Comparison of ENCODE assay signal across 22 cellular contexts in the genomic region with DNA sequence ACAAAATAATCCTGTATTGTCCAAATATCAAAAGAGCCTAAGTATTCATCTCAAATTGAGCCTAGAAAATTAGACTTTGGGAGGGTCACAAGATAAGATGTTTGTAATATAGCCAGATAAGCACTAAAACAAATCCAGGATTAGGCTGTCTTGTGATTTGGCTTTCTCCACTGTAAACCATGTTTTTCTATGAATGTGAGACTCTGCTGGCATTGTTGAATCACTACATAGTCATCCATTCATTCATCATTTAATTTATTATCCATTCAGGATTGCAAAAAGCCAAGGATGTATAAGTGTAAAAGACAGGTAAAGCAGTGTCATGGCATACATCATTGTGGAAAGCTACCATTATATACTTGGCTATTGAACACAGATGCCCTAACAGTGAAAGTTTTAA.
"Had no signal": no experiment of that assay in that cellular context is flagged by ENCODE, and none has a peak within 500 bp of the region (broad histone marks: within the 10 kb centered on the region; RNA-seq: fewer than 3 reads in every experiment).

No MANE protein-coding gene starts in this region.

- H3K4me2 ChIP-seq: KMS-11, PC-9 had no signal

- H3K36me3 Mint-ChIP-seq: activated naive CD4-positive, alpha-beta T cell treated with anti-CD3 and anti-CD28 coated beads, Interleukin-2, amount 50 U/mL, for 24 hours; T-cell had no signal

- H3K27me3 ChIP-seq: ascending aorta, body of pancreas had no signal

- H3K27ac Mint-ChIP-seq: activated CD4-positive, alpha-beta memory T cell treated with anti-CD3 and anti-CD28 coated beads, Interleukin-2, amount 10 ng/mL, durations not matched to agents 7 days and 5 days; activated CD4-positive, alpha-beta T cell treated with anti-CD3 and anti-CD28 coated beads for 36 hours; activated naive CD4-positive, alpha-beta T cell treated with anti-CD3 and anti-CD28 coated beads, Interleukin-2, amount 50 U/mL, for 24 hours; T-cell had no signal

- H3K27me3 Mint-ChIP-seq: activated CD4-positive, alpha-beta memory T cell treated with anti-CD3 and anti-CD28 coated beads, Interleukin-2, amount 10 ng/mL, durations not matched to agents 7 days and 5 days; activated CD4-positive, alpha-beta T cell treated with anti-CD3 and anti-CD28 coated beads for 36 hours; activated naive CD4-positive, alpha-beta T cell treated with anti-CD3 and anti-CD28 coated beads, Interleukin-2, amount 50 U/mL, for 24 hours; central memory CD8-positive, alpha-beta T cell; T-cell had no signal

- H3K9me3 Mint-ChIP-seq: activated naive CD4-positive, alpha-beta T cell treated with anti-CD3 and anti-CD28 coated beads, Interleukin-2, amount 50 U/mL, for 24 hours had no signal

- ATAC-seq: activated CD4-positive, alpha-beta T cell treated with anti-CD3 and anti-CD28 coated beads for 36 hours; body of pancreas; T-cell had no signal

- H3K9ac ChIP-seq: KMS-11 had no signal

- H3K27ac ChIP-seq: ascending aorta, body of pancreas, KMS-11, PC-9, VCaP had no signal

- H3K4me1 ChIP-seq: ascending aorta, body of pancreas had no signal

- H2AFZ ChIP-seq: PC-9 had no signal

- H3K4me3 ChIP-seq: ascending aorta, body of pancreas, PC-9 had no signal

- H3K4me1 Mint-ChIP-seq: activated CD4-positive, alpha-beta memory T cell treated with anti-CD3 and anti-CD28 coated beads, Interleukin-2, amount 10 ng/mL, durations not matched to agents 7 days and 5 days; activated CD4-positive, alpha-beta T cell treated with anti-CD3 and anti-CD28 coated beads for 36 hours; activated naive CD4-positive, alpha-beta T cell treated with anti-CD3 and anti-CD28 coated beads, Interleukin-2, amount 50 U/mL, for 24 hours; central memory CD8-positive, alpha-beta T cell; T-cell had no signal

- H3K9me3 ChIP-seq: ascending aorta, body of pancreas had no signal

- H3K36me3 ChIP-seq: ascending aorta had no signal

- DNase-seq: activated CD4-positive, alpha-beta memory T cell treated with anti-CD3 and anti-CD28 coated beads, Interleukin-2, amount 10 ng/mL, durations not matched to agents 7 days and 5 days; activated CD4-positive, alpha-beta T cell treated with anti-CD3 and anti-CD28 coated beads for 36 hours; activated CD4-positive, alpha-beta T cell treated with anti-CD3 and anti-CD28 coated beads, Interleukin-2, amount 50 U/mL, for 1 hour; activated CD8-positive, alpha-beta memory T cell treated with anti-CD3 and anti-CD28 coated beads, Interleukin-2, amount 50 U/mL, for 4 hours; amniotic stem cell; body of pancreas; NCI-H1092; NCI-H1436; NCI-H1694 treated with DMSO at 0.1 percent for 48 hours; NCI-H2029 treated with DMSO at 0.1 percent for 48 hours; NCI-H345; NCI-H510A treated with DMSO at 0.1 percent for 48 hours; PC-9; SHP77 treated with DMSO at 0.1 percent for 48 hours; T-cell; T-helper 2 cell; T1000 had no signal

- H3K4me3 Mint-ChIP-seq: activated CD4-positive, alpha-beta memory T cell treated with anti-CD3 and anti-CD28 coated beads, Interleukin-2, amount 10 ng/mL, durations not matched to agents 7 days and 5 days; activated CD4-positive, alpha-beta T cell treated with anti-CD3 and anti-CD28 coated beads for 36 hours; activated naive CD4-positive, alpha-beta T cell treated with anti-CD3 and anti-CD28 coated beads, Interleukin-2, amount 50 U/mL, for 24 hours; central memory CD8-positive, alpha-beta T cell; T-cell had no signal
